Comparison of ENCODE assay signal across 17 cellular contexts in the genomic region with DNA sequence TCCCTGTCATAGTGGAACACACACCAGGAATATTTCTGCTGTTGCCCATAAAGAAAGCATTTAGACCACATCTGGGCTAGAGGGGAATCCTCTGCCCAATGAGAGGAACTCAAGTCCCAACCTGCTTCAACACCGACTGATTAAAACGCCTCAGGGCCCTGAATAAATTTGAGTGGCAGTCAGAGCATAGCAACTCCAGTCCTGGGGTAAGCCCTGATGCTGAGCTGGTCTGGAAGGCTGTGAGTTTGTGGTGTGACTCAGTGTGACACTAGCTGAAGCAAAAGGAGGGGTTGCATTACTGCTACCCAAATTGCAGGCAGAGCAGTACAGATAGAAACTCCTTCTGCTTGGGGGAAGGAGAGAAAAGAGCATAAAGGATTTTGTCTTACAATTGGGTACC.
DNase-seq lines count a peak whose midpoint lies in the region; ATAC-seq and TF ChIP-seq lines count a peak whose summit lies in the region.
"Had no signal": no experiment of that assay in that cellular context is flagged by ENCODE, and none has a peak within 500 bp of the region (broad histone marks: within the 10 kb centered on the region; RNA-seq: fewer than 3 reads in every experiment).

No MANE protein-coding gene starts in this region.

- dilution Hi-C loops in mammary epithelial cell (cut with HindIII; ENCODE audit: low sequenced_read_pairs) = no loop called here

- H3K36me3 ChIP-seq in mammary epithelial cell (ENCODE audit: insufficient read depth, low read length) = no peaks in the 10 kb centered on the region
- H3K36me3 ChIP-seq: BLaER1 treated with 17β-estradiol and CSF1 and Interleukin-3, amounts not matched to agents 10 nM and 100 nM; HAP-1 had no signal

- TF ChIP-seq CTCF in mammary epithelial cell (conservative IDR thresholded peaks at IDR 0.05 in 1 of 2, IDR thresholded peaks at IDR 0.05 in 1 of 2; ENCODE audit: extremely low read depth in 1 of 2, insufficient read depth in 1 of 2, low read depth in 1 of 2, low read length in 2 of 2) = no peak
- TF ChIP-seq CTCF in foreskin keratinocyte (conservative IDR thresholded peaks at IDR 0.05) = no peak
- TF ChIP-seq CTCF in foreskin fibroblast (IDR thresholded peaks at IDR 0.05; ENCODE audit: low read depth, low read length) = no peak

- no TSS peak for BruUV-seq in mammary epithelial cell (replicated peaks; lab: Mats Ljungman, UMichigan)

- peak overlapping the region; percentile 6 for H3K4me2 ChIP-seq in mammary epithelial cell (ENCODE audit: insufficient read depth, low read depth, low read length)
- H3K4me2 ChIP-seq: BLaER1 treated with 17β-estradiol and CSF1 and Interleukin-3, amounts not matched to agents 10 nM and 100 nM; GM23338 had no signal

- 11% methylated on average over 2 of the region's 2 CpGs for WGBS in mammary epithelial cell (ENCODE audit: low coverage, missing lambda C conversion rate)

- CTCF ChIA-PET in mammary epithelial cell (lab: Charles Lee; ENCODE audit: low non-redundant PET) = no interaction called here

- no peak overlapping the region for H3K9ac ChIP-seq in mammary epithelial cell (ENCODE audit: insufficient read depth, low read length)
- H3K9ac ChIP-seq: BLaER1 treated with 17β-estradiol and CSF1 and Interleukin-3, amounts not matched to agents 10 nM and 100 nM had no signal

- in situ Hi-C loops in mammary epithelial cell (cut with MboI; ENCODE audit: low sequenced_read_pairs in 2 of 2) = no loop called here

- H3K79me2 ChIP-seq in mammary epithelial cell (ENCODE audit: insufficient read depth, low read length) = no peaks in the 10 kb centered on the region

- H2AFZ ChIP-seq in mammary epithelial cell (ENCODE audit: low read depth, low read length) = peak overlapping the region; percentile 4
- H2AFZ ChIP-seq: GM23338 had no signal

- peak; percentile 43 for DNase-seq in HCEC 1CT
- peak; percentile 24 for DNase-seq in RKO (ENCODE audit: low spot score)
- peak; percentile 83 for DNase-seq in mammary epithelial cell
- DNase-seq in foreskin keratinocyte = peak; percentile 91 to 96
- no peak for DNase-seq in foreskin fibroblast
- DNase-seq: ACHN; CD4-positive, CD25-positive, alpha-beta regulatory T cell; DMS 273 treated with DMSO at 0.1 percent for 48 hours; HFFc6; IMR-90 had no signal

- H4K20me1 ChIP-seq in mammary epithelial cell (ENCODE audit: insufficient read depth, low read length) = no peaks in the 10 kb centered on the region
- H4K20me1 ChIP-seq: BLaER1 treated with 17β-estradiol and CSF1 and Interleukin-3, amounts not matched to agents 10 nM and 100 nM had no signal

- intact Hi-C loops in mammary epithelial cell (cut with micrococcal nuclease) = loop anchor here (10.0 kb wide), 1 partner anchor 321 kb away; no protein-coding TSS in a partner anchor

- peak; percentile 98 for ATAC-seq in foreskin keratinocyte
- ATAC-seq in HG02759 (IDR thresholded peaks at IDR 0.05; ENCODE audit: unreplicated experiment) = no peak
- no peak for ATAC-seq in GM21447 (IDR thresholded peaks at IDR 0.05; ENCODE audit: unreplicated experiment)
- no peak for ATAC-seq in HG03095 (IDR thresholded peaks at IDR 0.05; ENCODE audit: unreplicated experiment)
- ATAC-seq: GM23338 had no signal

- H3K4me1 ChIP-seq in mammary epithelial cell (ENCODE audit: insufficient read depth, low read length) = peaks cover 12% of the 10 kb centered on the region
- no peaks in the 10 kb centered on the region for H3K4me1 ChIP-seq in foreskin keratinocyte
- H3K4me1 ChIP-seq: BLaER1 treated with 17β-estradiol and CSF1 and Interleukin-3, amounts not matched to agents 10 nM and 100 nM; HAP-1 had no signal

- no peaks in the 10 kb centered on the region for H3K9me3 ChIP-seq in mammary epithelial cell (replicated peaks; ENCODE audit: insufficient read depth, low read length)
- H3K9me3 ChIP-seq: BLaER1 treated with 17β-estradiol and CSF1 and Interleukin-3, amounts not matched to agents 10 nM and 100 nM; HAP-1 had no signal

- no peak overlapping the region for H3K4me3 ChIP-seq in mammary epithelial cell (replicated peaks in 1 of 3; ENCODE audit: insufficient read depth in 1 of 3, low read depth in 2 of 3, low read length in 3 of 3)
- no peak overlapping the region for H3K4me3 ChIP-seq in foreskin fibroblast (ENCODE audit: low read depth in 1 of 2, low read length in 2 of 2)
- H3K4me3 ChIP-seq: BLaER1 treated with 17β-estradiol and CSF1 and Interleukin-3, amounts not matched to agents 10 nM and 100 nM; GM23338; HAP-1 had no signal

- H3K27me3 ChIP-seq in mammary epithelial cell (ENCODE audit: insufficient read depth, low read length) (no peaks in the 10 kb centered on the region), foreskin keratinocyte (no peaks in the 10 kb centered on the region)
- H3K27me3 ChIP-seq: BLaER1 treated with 17β-estradiol and CSF1 and Interleukin-3, amounts not matched to agents 10 nM and 100 nM had no signal

- H3K27ac ChIP-seq in mammary epithelial cell (ENCODE audit: insufficient read depth, low read depth, low read length) (no peak overlapping the region), foreskin keratinocyte (no peak overlapping the region)
- H3K27ac ChIP-seq: BLaER1 treated with 17β-estradiol and CSF1 and Interleukin-3, amounts not matched to agents 10 nM and 100 nM; HL-60 had no signal

Comparison
In these comparisons a context has a peak if more than half of its experiments do, and no peak if none do; other contexts are left out.
1. DNase-seq: peak in HCEC 1CT (single experiment), RKO (single experiment), mammary epithelial cell (single experiment) and foreskin keratinocyte (2 of 2); none in foreskin fibroblast (0 of 2).